In genomic region chr1:11058026-11058425, GRCh38 we compare ENCODE assay signal across 10 cellular contexts. TPM values are rescaled to one million over a fixed set of nuclear protein-coding genes. Genes with fewer than 3 reads are reported as not detected.
DNase-seq lines count a peak whose midpoint lies in the region; ATAC-seq and TF ChIP-seq lines count a peak whose summit lies in the region.
"Had no signal": no experiment of that assay in that cellular context is flagged by ENCODE, and none has a peak within 500 bp of the region (broad histone marks: within the 10 kb centered on the region; RNA-seq: fewer than 3 reads in every experiment).

No MANE protein-coding gene starts in this region.

- H3F3A ChIP-seq in neural progenitor cell (ENCODE audit: low read depth), result peaks cover 24% of the 10 kb centered on the region

- no peak overlapping the region for H3K27ac Mint-ChIP-seq in T-helper 1 cell treated with Interleukin-12 subunit alpha and Interleukin-12 subunit beta and Interleukin-4 antibody, amounts not matched to agents 30 μg/mL and 1 μg/mL, for 36 hours
- H3K27ac Mint-ChIP-seq in HFFc6, result no peak overlapping the region
- H3K27ac Mint-ChIP-seq in activated naive CD4-positive, alpha-beta T cell treated with anti-CD3 and anti-CD28 coated beads, Interleukin-2, amount 50 U/mL, for 72 hours, result peak overlapping the region; percentile 51 to 95
- no peak overlapping the region for H3K27ac Mint-ChIP-seq in neural progenitor cell

- H3K27me3 Mint-ChIP-seq in T-helper 1 cell treated with Interleukin-12 subunit alpha and Interleukin-12 subunit beta and Interleukin-4 antibody, amounts not matched to agents 30 μg/mL and 1 μg/mL, for 36 hours (ENCODE audit: low read depth), result no peaks in the 10 kb centered on the region
- peaks cover 1% of the 10 kb centered on the region for H3K27me3 Mint-ChIP-seq in HFFc6 (ENCODE audit: insufficient read depth)
- peaks cover 3% of the 10 kb centered on the region for H3K27me3 Mint-ChIP-seq in neural progenitor cell (ENCODE audit: insufficient read depth, low read depth)

- no peak for ATAC-seq in activated naive CD4-positive, alpha-beta T cell treated with anti-CD3 and anti-CD28 coated beads, Interleukin-2, amount 50 U/mL, for 72 hours
- no peak for ATAC-seq in HG03159 (IDR thresholded peaks at IDR 0.05; ENCODE audit: unreplicated experiment)
- ATAC-seq in GM19324 (IDR thresholded peaks at IDR 0.05; ENCODE audit: low FRiP score, unreplicated experiment), result no peak
- ATAC-seq in HG03025 (IDR thresholded peaks at IDR 0.05; ENCODE audit: low FRiP score, unreplicated experiment), result no peak

- H3K4me3 ChIP-seq in neural progenitor cell, result no peak overlapping the region
- H3K4me3 ChIP-seq: thyroid gland had no signal

- TF ChIP-seq CTCF in HFFc6 (IDR thresholded peaks at IDR 0.05) (no peak), neural progenitor cell (IDR thresholded peaks at IDR 0.05) (no peak)

- H2AFZ ChIP-seq in neural progenitor cell (replicated peaks), result no peak overlapping the region

- H3K9me3 ChIP-seq in neural progenitor cell (ENCODE audit: low read depth), result no peaks in the 10 kb centered on the region
- H3K9me3 ChIP-seq: thyroid gland had no signal

- no peaks in the 10 kb centered on the region for H3K9me3 Mint-ChIP-seq in T-helper 1 cell treated with Interleukin-12 subunit alpha and Interleukin-12 subunit beta and Interleukin-4 antibody, amounts not matched to agents 30 μg/mL and 1 μg/mL, for 36 hours
- H3K9me3 Mint-ChIP-seq in HFFc6 (no peaks in the 10 kb centered on the region), neural progenitor cell (no peaks in the 10 kb centered on the region)
- H3K9me3 Mint-ChIP-seq in activated naive CD4-positive, alpha-beta T cell treated with anti-CD3 and anti-CD28 coated beads, Interleukin-2, amount 50 U/mL, for 72 hours, result no peaks in the 10 kb centered on the region

- H3K4me2 ChIP-seq in neural progenitor cell, result no peak overlapping the region

- peaks cover 36% of the 10 kb centered on the region for H4K20me1 ChIP-seq in neural progenitor cell (ENCODE audit: low read depth)

- no peak overlapping the region for H3K27ac ChIP-seq in neural progenitor cell
- H3K27ac ChIP-seq: thyroid gland had no signal

- peaks cover 37% of the 10 kb centered on the region for H3K79me2 ChIP-seq in neural progenitor cell (ENCODE audit: low read depth)

- H3K4me1 Mint-ChIP-seq in T-helper 1 cell treated with Interleukin-12 subunit alpha and Interleukin-12 subunit beta and Interleukin-4 antibody, amounts not matched to agents 30 μg/mL and 1 μg/mL, for 36 hours (ENCODE audit: low read depth), result peaks cover 25% of the 10 kb centered on the region
- H3K4me1 Mint-ChIP-seq in HFFc6 (ENCODE audit: low read depth) (peaks cover 18% of the 10 kb centered on the region), neural progenitor cell (peaks cover 23% of the 10 kb centered on the region)

- H3K4me3 Mint-ChIP-seq in T-helper 1 cell treated with Interleukin-12 subunit alpha and Interleukin-12 subunit beta and Interleukin-4 antibody, amounts not matched to agents 30 μg/mL and 1 μg/mL, for 36 hours, result peak overlapping the region; percentile 34
- H3K4me3 Mint-ChIP-seq in HFFc6 (peak overlapping the region; percentile 94), neural progenitor cell (peak overlapping the region; percentile 96)

- no peaks in the 10 kb centered on the region for H3K36me3 ChIP-seq in neural progenitor cell

- H3K36me3 Mint-ChIP-seq in T-helper 1 cell treated with Interleukin-12 subunit alpha and Interleukin-12 subunit beta and Interleukin-4 antibody, amounts not matched to agents 30 μg/mL and 1 μg/mL, for 36 hours (ENCODE audit: low read depth), result peaks cover 12% of the 10 kb centered on the region
- H3K36me3 Mint-ChIP-seq in HFFc6 (ENCODE audit: low read depth), result peaks cover 22% of the 10 kb centered on the region
- H3K36me3 Mint-ChIP-seq in activated naive CD4-positive, alpha-beta T cell treated with anti-CD3 and anti-CD28 coated beads, Interleukin-2, amount 50 U/mL, for 72 hours, result peaks cover 20 to 33% of the 10 kb centered on the region in 2 donors
- peaks cover 6% of the 10 kb centered on the region for H3K36me3 Mint-ChIP-seq in neural progenitor cell

- H3K9ac ChIP-seq in neural progenitor cell, result no peak overlapping the region

- DNase-seq in T-helper 1 cell (no peak), HFFc6 (no peak), neural progenitor cell (ENCODE audit: low spot score) (no peak)
- DNase-seq in activated naive CD4-positive, alpha-beta T cell treated with anti-CD3 and anti-CD28 coated beads, Interleukin-2, amount 50 U/mL, for 72 hours (ENCODE audit: low spot score in 2 of 2), result no peak
- DNase-seq: effector CD8-positive, alpha-beta T cell; thyroid gland had no signal

- H3K4me1 ChIP-seq in neural progenitor cell, result peaks cover 18% of the 10 kb centered on the region

- H3K27me3 ChIP-seq in neural progenitor cell, result no peaks in the 10 kb centered on the region
- H3K27me3 ChIP-seq: thyroid gland had no signal

RNA-seq across cellular contexts. Expression of gene SRM, which starts 1.8 kb away (rescaled TPM):
- 100 to 1,000 TPM; 262 to 308 (median 295) TPM for total RNA-seq in HFFc6 (2021; fragmentation: NEBNext Ultra II Directional; extraction: Animal tissue kit (Norgen Biotek cat#: 25700))
- 100 to 1,000 TPM; 107 to 148 TPM for total RNA-seq in activated naive CD4-positive, alpha-beta T cell treated with anti-CD3 and anti-CD28 coated beads, Interleukin-2, amount 50 U/mL, for 72 hours
- total RNA-seq in neural progenitor cell (ENCODE audit: low replicate concordance), result 15.7 and 33.2 TPM in 2 replicates

RNA-seq across cellular contexts. Expression of gene MASP2, which starts 11.0 kb away (rescaled TPM):
- under 1 TPM in 1 of 6 experiments, not detected in 5; 0.12 TPM for total RNA-seq in HFFc6 (2021; fragmentation: NEBNext Ultra II Directional; extraction: Animal tissue kit (Norgen Biotek cat#: 25700))
- under 1 TPM in 1 of 2 donors, not detected in 1; 0.21 TPM for total RNA-seq in activated naive CD4-positive, alpha-beta T cell treated with anti-CD3 and anti-CD28 coated beads, Interleukin-2, amount 50 U/mL, for 72 hours
- total RNA-seq in neural progenitor cell (ENCODE audit: low replicate concordance), result 0.09 TPM in 1 of 2 replicates, not detected in the other
- total RNA-seq: thyroid gland had no signal

RNA-seq across cellular contexts. Expression of gene EXOSC10, which starts 41.6 kb away (rescaled TPM):
- total RNA-seq in HFFc6 (2021; fragmentation: NEBNext Ultra II Directional; extraction: Animal tissue kit (Norgen Biotek cat#: 25700)), result 10 to 100 TPM; 40.1 to 49.4 (median 47.5) TPM
- total RNA-seq in activated naive CD4-positive, alpha-beta T cell treated with anti-CD3 and anti-CD28 coated beads, Interleukin-2, amount 50 U/mL, for 72 hours, result 10 to 100 TPM; 81.1 to 83.3 TPM
- total RNA-seq in neural progenitor cell (ENCODE audit: low replicate concordance), result 91.7 and 102 TPM in 2 replicates

RNA-seq across cellular contexts. Expression of gene TARDBP, which starts 45.6 kb away (rescaled TPM):
- 100 to 1,000 TPM; 133 to 178 (median 171) TPM for total RNA-seq in HFFc6 (2021; fragmentation: NEBNext Ultra II Directional; extraction: Animal tissue kit (Norgen Biotek cat#: 25700))
- total RNA-seq in activated naive CD4-positive, alpha-beta T cell treated with anti-CD3 and anti-CD28 coated beads, Interleukin-2, amount 50 U/mL, for 72 hours, result 100 to 1,000 TPM; 132 to 168 TPM
- 170 and 202 TPM in 2 replicates for total RNA-seq in neural progenitor cell (ENCODE audit: low replicate concordance)

Comparison
In these comparisons a context has a peak if more than half of its experiments do, and no peak if none do; other contexts are left out.
1. H3K27ac Mint-ChIP-seq: peak in activated naive CD4-positive, alpha-beta T cell treated with anti-CD3 and anti-CD28 coated beads, Interleukin-2, amount 50 U/mL, for 72 hours (2 of 2); none in T-helper 1 cell treated with Interleukin-12 subunit alpha and Interleukin-12 subunit beta and Interleukin-4 antibody, amounts not matched to agents 30 μg/mL and 1 μg/mL, for 36 hours (single experiment), HFFc6 (single experiment) and neural progenitor cell (single experiment).
2. H3K4me3 Mint-ChIP-seq: peak in every context shown above with its lines; median percentile 96 in neural progenitor cell; 94 in HFFc6; 34 in T-helper 1 cell treated with Interleukin-12 subunit alpha and Interleukin-12 subunit beta and Interleukin-4 antibody, amounts not matched to agents 30 μg/mL and 1 μg/mL, for 36 hours.